Comparison of ENCODE assay signal across 19 cellular contexts in the genomic region with DNA sequence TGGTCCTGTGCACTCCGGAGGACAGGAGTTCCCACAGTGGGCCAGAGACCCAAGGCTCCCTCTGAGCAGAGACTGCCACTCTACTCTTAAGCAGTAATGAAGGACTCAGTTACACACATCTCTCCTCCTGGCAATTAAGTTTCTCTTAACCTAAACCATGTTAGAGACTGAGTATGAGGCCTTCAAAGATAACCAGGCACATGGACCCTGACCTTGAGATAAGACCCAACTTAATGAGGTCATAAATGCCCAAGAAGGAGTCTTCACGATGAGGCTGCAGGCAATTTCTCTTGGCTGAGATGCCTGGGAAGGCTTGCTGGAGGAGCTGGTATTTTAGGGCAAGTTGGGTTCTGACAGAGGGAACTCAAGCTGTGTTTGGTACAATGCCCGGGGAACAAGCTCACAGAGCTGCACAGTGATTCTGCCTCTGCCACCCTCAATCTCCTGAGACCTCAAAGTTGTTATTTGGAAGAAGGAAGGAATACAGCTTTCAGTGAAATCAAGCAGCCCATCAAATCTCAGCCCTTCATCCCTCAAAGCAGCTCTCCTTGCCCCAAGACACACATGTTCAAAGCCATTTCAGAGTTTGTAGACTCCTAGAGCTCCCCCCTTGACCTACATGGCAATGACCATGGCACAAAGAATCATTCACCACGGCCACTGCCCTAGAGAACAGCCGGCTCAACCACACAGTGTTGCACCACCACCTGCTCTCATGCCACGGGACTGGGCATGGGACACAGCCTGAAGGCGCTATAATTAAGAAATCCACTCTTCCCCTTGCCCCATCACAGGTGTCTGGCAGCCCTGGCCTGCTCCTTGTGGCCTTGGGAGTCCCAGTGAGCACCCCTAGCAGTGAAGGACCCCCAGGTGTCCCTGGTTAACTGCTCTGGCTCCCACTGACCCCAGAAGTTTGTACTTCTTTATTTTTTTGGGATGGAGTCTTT. TPM values are rescaled to one million over a fixed set of nuclear protein-coding genes. Genes with fewer than 3 reads are reported as not detected.
DNase-seq lines count a peak whose midpoint lies in the region; ATAC-seq and TF ChIP-seq lines count a peak whose summit lies in the region.
"Had no signal": no experiment of that assay in that cellular context is flagged by ENCODE, and none has a peak within 500 bp of the region (broad histone marks: within the 10 kb centered on the region; RNA-seq: fewer than 3 reads in every experiment).

No MANE protein-coding gene starts in this region.

- 0 out of 2 replicates have a peak overlapping the region, but pooled peaks have one; percentile 21 for H3K9ac ChIP-seq in Karpas-422 (ENCODE audit: low read length)
- no peak overlapping the region for H3K9ac ChIP-seq in smooth muscle cell (ENCODE audit: low read depth)

- H2AFZ ChIP-seq in Karpas-422 (ENCODE audit: low read length) (no peak overlapping the region), smooth muscle cell (ENCODE audit: low read depth) (no peak overlapping the region)

- H4K20me1 ChIP-seq in Karpas-422 (ENCODE audit: insufficient read depth, low read depth, low read length): no peaks in the 10 kb centered on the region
- no peaks in the 10 kb centered on the region for H4K20me1 ChIP-seq in smooth muscle cell (ENCODE audit: low read depth)

- no peak for TF ChIP-seq POLR2A in thyroid gland (IDR thresholded peaks at IDR 0.05)

- H3K9me3 Mint-ChIP-seq in activated CD4-positive, alpha-beta T cell treated with anti-CD3 and anti-CD28 coated beads, Interleukin-2, amount 10 ng/mL, durations not matched to agents 24 days and 14 days: no peaks in the 10 kb centered on the region
- no peaks in the 10 kb centered on the region for H3K9me3 Mint-ChIP-seq in activated CD4-positive, alpha-beta T cell treated with anti-CD3 and anti-CD28 coated beads for 36 hours (ENCODE audit: low read depth)
- H3K9me3 Mint-ChIP-seq: T-cell had no signal

- 45 to 62% (median 48%) methylated on average over 7 of the region's 7 CpGs for WGBS in psoas muscle, 3 donors
- 89 to 91% methylated on average over 7 of the region's 7 CpGs for WGBS in thyroid gland, 2 donors
- 72% methylated on average over 7 of the region's 7 CpGs for WGBS in smooth muscle cell (ENCODE audit: low lambda C conversion rate)

- no peak for TF ChIP-seq CTCF in psoas muscle (IDR thresholded peaks at IDR 0.05)
- TF ChIP-seq CTCF in thyroid gland (IDR thresholded peaks at IDR 0.05): no peak
- no peak for TF ChIP-seq CTCF in smooth muscle cell (IDR thresholded peaks at IDR 0.05; ENCODE audit: borderline replicate concordance, insufficient read depth, poor library complexity, severe bottlenecking)

- CTCF ChIA-PET in activated CD4-positive, alpha-beta T cell treated with anti-CD3 and anti-CD28 coated beads for 36 hours (lab: Charles Lee): interaction anchor here (1.1 to 2.3 kb wide), 3 partner anchors 34 to 124 kb away, joined by 3 to 5 read pairs (median 3); no protein-coding TSS in a partner anchor

- H3K4me3 Mint-ChIP-seq in activated CD4-positive, alpha-beta T cell treated with anti-CD3 and anti-CD28 coated beads, Interleukin-2, amount 10 ng/mL, durations not matched to agents 24 days and 14 days: no peak overlapping the region
- H3K4me3 Mint-ChIP-seq in activated CD4-positive, alpha-beta T cell treated with anti-CD3 and anti-CD28 coated beads for 36 hours: no peak overlapping the region
- H3K4me3 Mint-ChIP-seq: T-cell had no signal

- ATAC-seq in activated CD4-positive, alpha-beta T cell treated with anti-CD3 and anti-CD28 coated beads for 36 hours: no peak
- peak; percentile 68 to 83 (median 74) for ATAC-seq in psoas muscle
- ATAC-seq in GM18519 (IDR thresholded peaks at IDR 0.05; ENCODE audit: low FRiP score, unreplicated experiment): no peak
- ATAC-seq: activated CD4-positive, CD25-positive, alpha-beta regulatory T cell treated with anti-CD3 and anti-CD28 coated beads, Interleukin-2, amount 50 U/mL, for 24 hours; HepG2; T-cell had no signal

- H3K4me2 ChIP-seq in Karpas-422 (ENCODE audit: low read depth, low read length, poor library complexity, severe bottlenecking) (no peak overlapping the region), smooth muscle cell (no peak overlapping the region)
- H3K4me2 ChIP-seq: A549 had no signal

- H3K4me1 Mint-ChIP-seq in activated CD4-positive, alpha-beta T cell treated with anti-CD3 and anti-CD28 coated beads, Interleukin-2, amount 10 ng/mL, durations not matched to agents 24 days and 14 days: peaks cover 43% of the 10 kb centered on the region
- H3K4me1 Mint-ChIP-seq in activated CD4-positive, alpha-beta T cell treated with anti-CD3 and anti-CD28 coated beads for 36 hours: peaks cover 37% of the 10 kb centered on the region

- no peaks in the 10 kb centered on the region for H3F3A ChIP-seq in smooth muscle cell (ENCODE audit: low read depth)

- no peak overlapping the region for H3K4me3 ChIP-seq in Karpas-422 (ENCODE audit: low read length)
- no peak overlapping the region for H3K4me3 ChIP-seq in psoas muscle
- H3K4me3 ChIP-seq in thyroid gland (replicated peaks in 1 of 3): no peak overlapping the region
- no peak overlapping the region for H3K4me3 ChIP-seq in smooth muscle cell
- H3K4me3 ChIP-seq: A549, colonic mucosa, thoracic aorta had no signal

- H3K27ac Mint-ChIP-seq in activated CD4-positive, alpha-beta T cell treated with anti-CD3 and anti-CD28 coated beads, Interleukin-2, amount 10 ng/mL, durations not matched to agents 24 days and 14 days: peak overlapping the region; percentile 10
- H3K27ac Mint-ChIP-seq in activated CD4-positive, alpha-beta T cell treated with anti-CD3 and anti-CD28 coated beads for 36 hours: no peak overlapping the region
- H3K27ac Mint-ChIP-seq: T-cell had no signal

- H3K27me3 ChIP-seq in Karpas-422 (ENCODE audit: low read length): no peaks in the 10 kb centered on the region
- no peaks in the 10 kb centered on the region for H3K27me3 ChIP-seq in psoas muscle (ENCODE audit: insufficient read depth in 3 of 3, low read length in 2 of 3)
- H3K27me3 ChIP-seq in thyroid gland: no peaks in the 10 kb centered on the region
- H3K27me3 ChIP-seq in smooth muscle cell (ENCODE audit: low read depth): no peaks in the 10 kb centered on the region
- H3K27me3 ChIP-seq: colonic mucosa had no signal

- no peak for DNase-seq in activated CD4-positive, alpha-beta T cell treated with anti-CD3 and anti-CD28 coated beads, Interleukin-2, amount 10 ng/mL, durations not matched to agents 24 days and 14 days
- DNase-seq in activated CD4-positive, alpha-beta T cell treated with anti-CD3 and anti-CD28 coated beads for 36 hours: no peak
- no peak for DNase-seq in Karpas-422
- DNase-seq in amniotic epithelial cell (ENCODE audit: low read depth): peak; percentile 24
- peak in 1 of 2 donors; percentile 62 for DNase-seq in psoas muscle
- DNase-seq in thyroid gland: no peak
- no peak for DNase-seq in smooth muscle cell (lab: John Stamatoyannopoulos, UW; ENCODE audit: unreplicated experiment)
- DNase-seq: anterior cingulate cortex, colonic mucosa, mesenchymal stem cell, NCI-H1048, NCI-H2107, right cardiac atrium, T-cell had no signal

- H3K79me2 ChIP-seq in Karpas-422 (ENCODE audit: low read length): peaks cover 21% of the 10 kb centered on the region
- peaks cover 11% of the 10 kb centered on the region for H3K79me2 ChIP-seq in smooth muscle cell (ENCODE audit: low read depth)

- peaks cover 26% of the 10 kb centered on the region for H3K4me1 ChIP-seq in Karpas-422 (ENCODE audit: low read length)
- H3K4me1 ChIP-seq in psoas muscle: peaks cover 17% of the 10 kb centered on the region
- no peaks in the 10 kb centered on the region for H3K4me1 ChIP-seq in thyroid gland
- H3K4me1 ChIP-seq in smooth muscle cell (ENCODE audit: low read depth): no peaks in the 10 kb centered on the region
- H3K4me1 ChIP-seq: colonic mucosa had no signal

- no peaks in the 10 kb centered on the region for H3K27me3 Mint-ChIP-seq in activated CD4-positive, alpha-beta T cell treated with anti-CD3 and anti-CD28 coated beads, Interleukin-2, amount 10 ng/mL, durations not matched to agents 24 days and 14 days
- no peaks in the 10 kb centered on the region for H3K27me3 Mint-ChIP-seq in activated CD4-positive, alpha-beta T cell treated with anti-CD3 and anti-CD28 coated beads for 36 hours
- H3K27me3 Mint-ChIP-seq: T-cell had no signal

- H3K27ac ChIP-seq in Karpas-422 (ENCODE audit: low read length): peak overlapping the region; percentile 56
- H3K27ac ChIP-seq in psoas muscle: peak overlapping the region; percentile 46
- H3K27ac ChIP-seq in thyroid gland: no peak overlapping the region
- no peak overlapping the region for H3K27ac ChIP-seq in smooth muscle cell (ENCODE audit: low read depth)
- H3K27ac ChIP-seq: A549, colonic mucosa, thoracic aorta had no signal

- H3K36me3 Mint-ChIP-seq in activated CD4-positive, alpha-beta T cell treated with anti-CD3 and anti-CD28 coated beads, Interleukin-2, amount 10 ng/mL, durations not matched to agents 24 days and 14 days (ENCODE audit: low read depth): peaks cover 54% of the 10 kb centered on the region
- H3K36me3 Mint-ChIP-seq in activated CD4-positive, alpha-beta T cell treated with anti-CD3 and anti-CD28 coated beads for 36 hours (ENCODE audit: low read depth): peaks cover 45% of the 10 kb centered on the region

- POLR2A ChIA-PET in activated CD4-positive, alpha-beta T cell treated with anti-CD3 and anti-CD28 coated beads for 36 hours (lab: Charles Lee): no interaction called here

- no peaks in the 10 kb centered on the region for H3K9me3 ChIP-seq in Karpas-422 (ENCODE audit: low read length)
- no peaks in the 10 kb centered on the region for H3K9me3 ChIP-seq in psoas muscle
- H3K9me3 ChIP-seq in thyroid gland: no peaks in the 10 kb centered on the region
- H3K9me3 ChIP-seq in smooth muscle cell (replicated peaks; ENCODE audit: low read depth): no peaks in the 10 kb centered on the region
- H3K9me3 ChIP-seq: A549, colonic mucosa, thoracic aorta had no signal

- H3K36me3 ChIP-seq in Karpas-422 (ENCODE audit: insufficient read depth, low read length) (peaks cover 5% of the 10 kb centered on the region; the same call in 1 of the 2 replicates), psoas muscle (ENCODE audit: insufficient read depth in 1 of 2, low read depth in 1 of 2) (peaks cover 9 to 84% of the 10 kb centered on the region in 2 donors), thyroid gland (peaks cover 22 to 41% of the 10 kb centered on the region in 2 donors), smooth muscle cell (ENCODE audit: low read depth) (peaks cover 7% of the 10 kb centered on the region)

- no peaks in the 10 kb centered on the region for H3K9me2 ChIP-seq in Karpas-422 (replicated peaks; ENCODE audit: insufficient read depth, low read length)

- intact Hi-C loops in activated CD4-positive, alpha-beta T cell treated with anti-CD3 and anti-CD28 coated beads, Interleukin-2, amount 10 ng/mL, durations not matched to agents 24 days and 14 days (cut with micrococcal nuclease): no loop called here
- intact Hi-C loops in activated CD4-positive, alpha-beta T cell treated with anti-CD3 and anti-CD28 coated beads for 36 hours (cut with DNase I, micrococcal nuclease): loop anchor here in 1 of 2 experiments (2.0 to 10.0 kb wide), 2 partner anchors 35 to 147 kb away; partner anchors contain the start of gene VPS18
- intact Hi-C loops in psoas muscle (cut with DNase I) (loop anchor here in 1 of 2 donors (5.0 kb wide), 1 partner anchor 51 kb away; the partner anchor contains the start of gene RAD51), thyroid gland (cut with DNase I) (no loop called here)

RNA-seq across cellular contexts. Expression of gene RMDN3, which starts 7.1 kb away (rescaled TPM):
- total RNA-seq in activated CD4-positive, alpha-beta T cell treated with anti-CD3 and anti-CD28 coated beads, Interleukin-2, amount 10 ng/mL, durations not matched to agents 24 days and 14 days: 36.1 and 38.9 TPM in 2 replicates
- total RNA-seq in activated CD4-positive, alpha-beta T cell treated with anti-CD3 and anti-CD28 coated beads for 36 hours: 10 to 100 TPM; 12.3 to 18.8 TPM
- total RNA-seq in Karpas-422 (2014; rRNA removed; shearing (Covaris generic); ENCODE audit: low replicate concordance): 7.8 and 15.8 TPM in 2 replicates
- total RNA-seq in psoas muscle (10 to 100 TPM; 17.1 to 20.1 (median 18.6) TPM), thyroid gland (10 to 100 TPM; 29.2 to 39.8 (median 31.7) TPM), smooth muscle cell (11.0 and 12.8 TPM in 2 replicates)
- polyA plus RNA-seq in psoas muscle (10 to 100 TPM; 11.1 to 30.9 (median 20.2) TPM), smooth muscle cell (20.0 and 25.1 TPM in 2 replicates)

RNA-seq across cellular contexts. Expression of gene GCHFR, which starts 15.9 kb away (rescaled TPM):
- total RNA-seq in activated CD4-positive, alpha-beta T cell treated with anti-CD3 and anti-CD28 coated beads, Interleukin-2, amount 10 ng/mL, durations not matched to agents 24 days and 14 days: 34.7 and 37.2 TPM in 2 replicates
- total RNA-seq in activated CD4-positive, alpha-beta T cell treated with anti-CD3 and anti-CD28 coated beads for 36 hours: 10 to 100 TPM; 32.8 to 41.1 TPM
- total RNA-seq in Karpas-422 (2014; rRNA removed; shearing (Covaris generic); ENCODE audit: low replicate concordance): 173 and 503 TPM in 2 replicates
- 1 to 10 TPM; 1.5 to 4.9 (median 2.9) TPM for total RNA-seq in psoas muscle
- polyA plus RNA-seq in psoas muscle: 1 to 10 TPM; 4.3 to 6.7 (median 5.0) TPM
- total RNA-seq in thyroid gland: 10 to 100 TPM; 17.1 to 73.4 (median 34.7) TPM
- 9.1 and 12.4 TPM in 2 replicates for total RNA-seq in smooth muscle cell
- 8.9 and 19.0 TPM in 2 replicates for polyA plus RNA-seq in smooth muscle cell

RNA-seq across cellular contexts. Expression of gene C15orf62, which starts 21.8 kb away (rescaled TPM):
- 0.43 and 0.51 TPM in 2 replicates for total RNA-seq in activated CD4-positive, alpha-beta T cell treated with anti-CD3 and anti-CD28 coated beads, Interleukin-2, amount 10 ng/mL, durations not matched to agents 24 days and 14 days
- under 1 TPM; 0.58 to 0.80 TPM for total RNA-seq in activated CD4-positive, alpha-beta T cell treated with anti-CD3 and anti-CD28 coated beads for 36 hours
- total RNA-seq in Karpas-422 (2014; rRNA removed; shearing (Covaris generic); ENCODE audit: low replicate concordance): 2.4 and 9.8 TPM in 2 replicates
- total RNA-seq in psoas muscle: not detected
- polyA plus RNA-seq in psoas muscle: under 1 TPM; 0.05 to 0.19 (median 0.07) TPM
- total RNA-seq in thyroid gland: under 1 TPM in 3 of 4 donors, not detected in 1; 0.13 to 0.79 (median 0.22) TPM
- total RNA-seq in smooth muscle cell: 0.09 and 0.63 TPM in 2 replicates
- polyA plus RNA-seq in smooth muscle cell: 0.35 and 0.74 TPM in 2 replicates

RNA-seq across cellular contexts. Expression of gene RAD51, which starts 53.0 kb away (rescaled TPM):
- 67.5 and 70.3 TPM in 2 replicates for total RNA-seq in activated CD4-positive, alpha-beta T cell treated with anti-CD3 and anti-CD28 coated beads, Interleukin-2, amount 10 ng/mL, durations not matched to agents 24 days and 14 days
- total RNA-seq in activated CD4-positive, alpha-beta T cell treated with anti-CD3 and anti-CD28 coated beads for 36 hours: 10 to 100 TPM; 73.5 to 75.3 TPM
- total RNA-seq in Karpas-422 (2014; rRNA removed; shearing (Covaris generic); ENCODE audit: low replicate concordance): 8.6 and 11.4 TPM in 2 replicates
- total RNA-seq in psoas muscle (1 to 10 TPM in 1 of 4 donors, under 1 TPM in 3; 0.41 to 1.5 (median 0.56) TPM), thyroid gland (1 to 10 TPM in 1 of 4 donors, under 1 TPM in 1, not detected in 2; 0.40 to 1.4 TPM), smooth muscle cell (9.2 and 9.7 TPM in 2 replicates)
- polyA plus RNA-seq in psoas muscle (under 1 TPM; 0.29 to 0.93 (median 0.90) TPM), smooth muscle cell (10.7 and 15.2 TPM in 2 replicates)

RNA-seq across cellular contexts. Expression of gene ZFYVE19, which starts 58.9 kb away (rescaled TPM):
- total RNA-seq in activated CD4-positive, alpha-beta T cell treated with anti-CD3 and anti-CD28 coated beads, Interleukin-2, amount 10 ng/mL, durations not matched to agents 24 days and 14 days: 35.6 and 37.6 TPM in 2 replicates
- total RNA-seq in activated CD4-positive, alpha-beta T cell treated with anti-CD3 and anti-CD28 coated beads for 36 hours: 10 to 100 TPM; 27.5 to 33.7 TPM
- total RNA-seq in Karpas-422 (2014; rRNA removed; shearing (Covaris generic); ENCODE audit: low replicate concordance): 14.5 and 47.5 TPM in 2 replicates
- total RNA-seq in psoas muscle (10 to 100 TPM in 2 of 4 donors, 1 to 10 TPM in 2; 9.1 to 12.4 (median 10.8) TPM), thyroid gland (10 to 100 TPM; 21.7 to 37.8 (median 22.3) TPM), smooth muscle cell (16.5 and 18.1 TPM in 2 replicates)
- polyA plus RNA-seq in psoas muscle (10 to 100 TPM; 16.9 to 31.5 (median 25.4) TPM), smooth muscle cell (30.1 and 31.9 TPM in 2 replicates)

Comparison
In these comparisons a context has a peak if more than half of its experiments do, and no peak if none do; other contexts are left out.
1. ATAC-seq: peak in psoas muscle (4 of 4); none in activated CD4-positive, alpha-beta T cell treated with anti-CD3 and anti-CD28 coated beads for 36 hours (single experiment) and GM18519 (single experiment).
2. H3K27ac ChIP-seq: peak in Karpas-422 (single experiment) and psoas muscle (single experiment); none in thyroid gland (0 of 3) and smooth muscle cell (single experiment).